Comparison of ENCODE assay signal across 17 cellular contexts in the genomic region with DNA sequence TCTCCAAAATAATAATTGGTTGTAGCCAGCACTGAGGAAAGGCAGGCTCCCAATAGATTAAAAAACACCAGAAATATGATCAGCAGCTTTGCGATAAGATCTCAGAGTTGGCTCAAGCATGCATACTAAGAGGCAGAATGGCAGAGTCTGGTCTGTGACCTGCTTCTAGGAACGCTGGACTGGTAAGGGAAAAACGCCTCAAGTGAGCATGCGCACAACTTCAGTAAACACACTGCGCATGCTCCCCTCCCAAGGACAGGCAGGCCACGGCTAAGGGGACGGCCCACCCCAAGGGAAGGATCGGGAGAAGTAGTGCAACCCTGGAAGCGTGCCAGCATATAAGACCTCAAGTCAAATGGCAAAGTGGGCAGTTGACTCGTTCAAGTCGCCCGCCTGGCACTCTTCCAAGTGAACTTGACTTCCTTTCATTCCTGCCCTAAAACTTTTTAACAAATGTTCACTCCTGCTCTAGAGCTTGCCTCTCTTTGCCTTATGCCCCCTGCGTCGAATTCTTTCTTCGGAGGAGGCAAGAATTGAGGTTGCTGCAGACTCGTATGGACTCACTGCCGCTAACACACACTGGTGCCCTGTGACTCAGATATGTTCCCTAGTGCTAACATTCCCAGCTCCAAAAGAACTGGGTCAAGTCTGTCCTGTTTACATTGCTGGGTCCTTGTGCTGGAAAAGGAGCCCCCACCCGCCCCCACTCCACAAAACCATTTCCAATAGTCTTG. TPM values are rescaled to one million over a fixed set of nuclear protein-coding genes. Genes with fewer than 3 reads are reported as not detected.
DNase-seq lines count a peak whose midpoint lies in the region; ATAC-seq and TF ChIP-seq lines count a peak whose summit lies in the region.
"Had no signal": no experiment of that assay in that cellular context is flagged by ENCODE, and none has a peak within 500 bp of the region (broad histone marks: within the 10 kb centered on the region; RNA-seq: fewer than 3 reads in every experiment).

No MANE protein-coding gene starts in this region.

- no peak overlapping the region for H2BK15ac ChIP-seq in mesenchymal stem cell (ENCODE audit: low read depth, poor library complexity, severe bottlenecking)

- no peak overlapping the region for H2BK120ac ChIP-seq in mesenchymal stem cell (ENCODE audit: low read depth, low read length)

- no peaks in the 10 kb centered on the region for H3K36me3 ChIP-seq in mesenchymal stem cell (ENCODE audit: control insufficient read depth in 1 of 2, insufficient read depth in 2 of 2, low read depth in 1 of 2, low read length in 2 of 2)
- H3K36me3 ChIP-seq: BLaER1 treated with 17β-estradiol and CSF1 and Interleukin-3, amounts not matched to agents 10 nM and 100 nM; right atrium auricular region had no signal

- peak; percentile 90 for ATAC-seq in SK-N-SH treated with all-trans-retinoic acid at 6 μM for 48 hours
- ATAC-seq in left colon, result no peak
- ATAC-seq in HG03342 (IDR thresholded peaks at IDR 0.05; ENCODE audit: unreplicated experiment), result no peak
- ATAC-seq: activated CD8-positive, alpha-beta T cell treated with anti-CD3 and anti-CD28 coated beads for 36 hours; activated naive CD4-positive, alpha-beta T cell treated with anti-CD3 and anti-CD28 coated beads, Interleukin-2, amount 50 U/mL, for 72 hours had no signal

- H2AFZ ChIP-seq in mesenchymal stem cell (ENCODE audit: low read depth, low read length), result no peak overlapping the region

- H3K27me3 ChIP-seq in mesenchymal stem cell (ENCODE audit: control insufficient read depth in 1 of 2, insufficient read depth in 1 of 2, low read length in 2 of 2), result peaks cover 0 to 4% of the 10 kb centered on the region in 2 experiments
- H3K27me3 ChIP-seq: right atrium auricular region had no signal

- no peak overlapping the region for H3K23ac ChIP-seq in mesenchymal stem cell (ENCODE audit: low read length in 2 of 2)

- no peak overlapping the region for H2BK5ac ChIP-seq in mesenchymal stem cell (ENCODE audit: low read depth, low read length, poor library complexity, severe bottlenecking)

- no peak overlapping the region for H3K18ac ChIP-seq in mesenchymal stem cell (ENCODE audit: low read depth in 1 of 2, low read length in 2 of 2)

- H4K8ac ChIP-seq in mesenchymal stem cell (ENCODE audit: low read length), result no peak overlapping the region

- no peak overlapping the region for H3K27ac ChIP-seq in mesenchymal stem cell (ENCODE audit: low read length, poor library complexity, severe bottlenecking)
- H3K27ac ChIP-seq: BLaER1 treated with 17β-estradiol and CSF1 and Interleukin-3, amounts not matched to agents 10 nM and 100 nM; right atrium auricular region had no signal

- peak; percentile 53 for DNase-seq in DMS 273 treated with DMSO at 0.1 percent for 48 hours (lab: John Stamatoyannopoulos, UW)
- peak; percentile 85 for DNase-seq in NCI-H1105 treated with DMSO at 0.1 percent for 48 hours (lab: John Stamatoyannopoulos, UW)
- DNase-seq in mesenchymal stem cell, result peak; percentile 36
- no peak for DNase-seq in left colon
- DNase-seq in effector CD8-positive, alpha-beta T cell (lab: John Stamatoyannopoulos, UW), result no peak
- no peak for DNase-seq in T-helper 1 cell
- DNase-seq: activated CD8-positive, alpha-beta T cell treated with anti-CD3 and anti-CD28 coated beads for 36 hours; dermis blood vessel endothelial cell; head of caudate nucleus; NCI-H446 had no signal

- no peak overlapping the region for H3K4ac ChIP-seq in mesenchymal stem cell (ENCODE audit: low read depth in 1 of 2, low read length in 2 of 2)

- no peak overlapping the region for H3K9ac ChIP-seq in mesenchymal stem cell (ENCODE audit: low read length)
- H3K9ac ChIP-seq: BLaER1 treated with 17β-estradiol and CSF1 and Interleukin-3, amounts not matched to agents 10 nM and 100 nM had no signal

- intact Hi-C loops in left colon (cut with DNase I, micrococcal nuclease), result no loop called here

- H3K4me2 ChIP-seq in mesenchymal stem cell (ENCODE audit: low read length, poor library complexity, severe bottlenecking), result no peak overlapping the region

- no peak overlapping the region for H4K91ac ChIP-seq in mesenchymal stem cell (ENCODE audit: low read length)

- no peaks in the 10 kb centered on the region for H3K79me1 ChIP-seq in mesenchymal stem cell (replicated peaks; ENCODE audit: low read length, poor library complexity, severe bottlenecking)

- no peaks in the 10 kb centered on the region for H3K9me3 ChIP-seq in mesenchymal stem cell (ENCODE audit: control insufficient read depth, low read length)
- H3K9me3 ChIP-seq: right atrium auricular region had no signal

- H2BK12ac ChIP-seq in mesenchymal stem cell (ENCODE audit: low read length in 2 of 2), result no peak overlapping the region

- 86% methylated on average over 18 of the region's 18 CpGs for WGBS in mesenchymal stem cell

- no peak overlapping the region for H3K14ac ChIP-seq in mesenchymal stem cell (ENCODE audit: low read length in 2 of 2)

- peak overlapping the region; percentile 59 for H2AK5ac ChIP-seq in mesenchymal stem cell (ENCODE audit: low read length, severe bottlenecking)

- peaks cover 19% of the 10 kb centered on the region for H3K4me1 ChIP-seq in mesenchymal stem cell (ENCODE audit: control insufficient read depth, insufficient read depth, low read depth, low read length)
- H3K4me1 ChIP-seq: right atrium auricular region had no signal

- no peak overlapping the region for H3K4me3 ChIP-seq in mesenchymal stem cell (ENCODE audit: insufficient read depth in 1 of 2, low read depth in 1 of 2, low read length in 2 of 2)
- H3K4me3 ChIP-seq: BLaER1 treated with 17β-estradiol and CSF1 and Interleukin-3, amounts not matched to agents 10 nM and 100 nM; right atrium auricular region had no signal

TF ChIP-seq in SK-N-SH treated with all-trans-retinoic acid at 6 μM for 48 hours, 23 proteins besides CTCF, POLR2A, EP300 and RAD21:
- no peak for TF ChIP-seq ESRRG (CRISPR knock-in tag; IDR thresholded peaks at IDR 0.05)
- TF ChIP-seq ZNF8 (CRISPR knock-in tag; IDR thresholded peaks at IDR 0.05), result no peak
- no peak for TF ChIP-seq ARNTL (CRISPR knock-in tag; IDR thresholded peaks at IDR 0.05; ENCODE audit: borderline replicate concordance, low read depth)
- peak; percentile 35; the same call in 1 of the 2 replicates for TF ChIP-seq TCF4 (CRISPR knock-in tag; IDR thresholded peaks at IDR 0.05; ENCODE audit: borderline replicate concordance)
- no peak for TF ChIP-seq BACH2 (CRISPR knock-in tag; IDR thresholded peaks at IDR 0.05; ENCODE audit: borderline replicate concordance)
- peak; percentile 46 for TF ChIP-seq ISL1 (CRISPR knock-in tag; IDR thresholded peaks at IDR 0.05)

RNA-seq across cellular contexts. Expression of a gene that starts 22.4 kb away (rescaled TPM):
- not detected for polyA plus RNA-seq in mesenchymal stem cell (2013, experiment 1 of 2)
- not detected for polyA plus RNA-seq in mesenchymal stem cell (2013, experiment 2 of 2)
- not detected for total RNA-seq in left colon
- total RNA-seq: activated CD8-positive, alpha-beta T cell treated with anti-CD3 and anti-CD28 coated beads for 36 hours; activated naive CD4-positive, alpha-beta T cell treated with anti-CD3 and anti-CD28 coated beads, Interleukin-2, amount 50 U/mL, for 72 hours; dermis blood vessel endothelial cell; mononuclear cell; right atrium auricular region; urinary bladder had no signal
- polyA plus RNA-seq: urinary bladder had no signal

RNA-seq across cellular contexts. Expression of a gene that starts 27.3 kb away (rescaled TPM):
- not detected for polyA plus RNA-seq in mesenchymal stem cell (2013, experiment 1 of 2)
- not detected for polyA plus RNA-seq in mesenchymal stem cell (2013, experiment 2 of 2)
- not detected for total RNA-seq in left colon
- total RNA-seq: activated CD8-positive, alpha-beta T cell treated with anti-CD3 and anti-CD28 coated beads for 36 hours; activated naive CD4-positive, alpha-beta T cell treated with anti-CD3 and anti-CD28 coated beads, Interleukin-2, amount 50 U/mL, for 72 hours; dermis blood vessel endothelial cell; mononuclear cell; right atrium auricular region; urinary bladder had no signal
- polyA plus RNA-seq: urinary bladder had no signal

RNA-seq across cellular contexts. Expression of a gene that starts 30.1 kb away (rescaled TPM):
- polyA plus RNA-seq in mesenchymal stem cell (2013, experiment 1 of 2), result not detected
- not detected for polyA plus RNA-seq in mesenchymal stem cell (2013, experiment 2 of 2)
- total RNA-seq in left colon, result not detected
- total RNA-seq: activated CD8-positive, alpha-beta T cell treated with anti-CD3 and anti-CD28 coated beads for 36 hours; activated naive CD4-positive, alpha-beta T cell treated with anti-CD3 and anti-CD28 coated beads, Interleukin-2, amount 50 U/mL, for 72 hours; dermis blood vessel endothelial cell; mononuclear cell; right atrium auricular region; urinary bladder had no signal
- polyA plus RNA-seq: urinary bladder had no signal

RNA-seq across cellular contexts. Expression of a gene that starts 34.4 kb away (rescaled TPM):
- not detected for polyA plus RNA-seq in mesenchymal stem cell (2013, experiment 1 of 2)
- polyA plus RNA-seq in mesenchymal stem cell (2013, experiment 2 of 2), result not detected
- not detected for total RNA-seq in left colon
- total RNA-seq: activated CD8-positive, alpha-beta T cell treated with anti-CD3 and anti-CD28 coated beads for 36 hours; activated naive CD4-positive, alpha-beta T cell treated with anti-CD3 and anti-CD28 coated beads, Interleukin-2, amount 50 U/mL, for 72 hours; dermis blood vessel endothelial cell; mononuclear cell; right atrium auricular region; urinary bladder had no signal
- polyA plus RNA-seq: urinary bladder had no signal

RNA-seq across cellular contexts. Expression of a gene that starts 41.7 kb away (rescaled TPM):
- 4.6 TPM for polyA plus RNA-seq in mesenchymal stem cell (2013, experiment 1 of 2)
- 4.4 TPM for polyA plus RNA-seq in mesenchymal stem cell (2013, experiment 2 of 2)
- 1 to 10 TPM; 5.5 to 8.3 TPM for total RNA-seq in left colon

Comparison
In these comparisons a context has a peak if more than half of its experiments do, and no peak if none do; other contexts are left out.
1. DNase-seq: peak in DMS 273 treated with DMSO at 0.1 percent for 48 hours (single experiment), NCI-H1105 treated with DMSO at 0.1 percent for 48 hours (single experiment) and mesenchymal stem cell (single experiment); none in left colon (0 of 2), effector CD8-positive, alpha-beta T cell (single experiment) and T-helper 1 cell (0 of 5).